12 cellular contexts compared by ENCODE assay signal in genomic region chr15:71195242-71195641, GRCh38.
DNase-seq lines count a peak whose midpoint lies in the region; ATAC-seq and TF ChIP-seq lines count a peak whose summit lies in the region.
"Had no signal": no experiment of that assay in that cellular context is flagged by ENCODE, and none has a peak within 500 bp of the region (broad histone marks: within the 10 kb centered on the region; RNA-seq: fewer than 3 reads in every experiment).

No MANE protein-coding gene starts in this region.

- WGBS in endodermal cell (ENCODE audit: insufficient coverage in 1 of 2, insufficient read length in 1 of 2), 2 experiments: 67 to 97% methylated on average over 1 of the region's 1 CpG
- WGBS in upper lobe of left lung, 2 donors: 89 to 95% methylated on average over 1 of the region's 1 CpG

- H3K4me3 ChIP-seq in endodermal cell (ENCODE audit: low read length): no peak overlapping the region
- H3K4me3 ChIP-seq in upper lobe of left lung: no peak overlapping the region
- H3K4me3 ChIP-seq in left lung: no peak overlapping the region
- H3K4me3 ChIP-seq: mucosa of descending colon had no signal

- no peaks in the 10 kb centered on the region for H3K27me3 ChIP-seq in endodermal cell (ENCODE audit: control insufficient read depth, insufficient read depth, low read length, poor library complexity, severe bottlenecking)
- H3K27me3 ChIP-seq in upper lobe of left lung: no peaks in the 10 kb centered on the region
- H3K27me3 ChIP-seq in left lung: no peaks in the 10 kb centered on the region

- no peaks in the 10 kb centered on the region for H3K9me3 Mint-ChIP-seq in endodermal cell
- H3K9me3 Mint-ChIP-seq in osteocyte (ENCODE audit: unreplicated experiment): no peaks in the 10 kb centered on the region

- H3K27me3 Mint-ChIP-seq in endodermal cell (ENCODE audit: insufficient read depth): peaks cover 7% of the 10 kb centered on the region
- peaks cover 4% of the 10 kb centered on the region for H3K27me3 Mint-ChIP-seq in osteocyte (ENCODE audit: unreplicated experiment)

- TF ChIP-seq CTCF in endodermal cell (conservative IDR thresholded peaks at IDR 0.05): peak; percentile 79
- TF ChIP-seq CTCF in osteocyte (IDR thresholded peaks at IDR 0.05): peak; percentile 42
- TF ChIP-seq CTCF in upper lobe of left lung (IDR thresholded peaks at IDR 0.05): no peak
- TF ChIP-seq CTCF in left lung (IDR thresholded peaks at IDR 0.05): no peak

- TF ChIP-seq EP300 in upper lobe of left lung (IDR thresholded peaks at IDR 0.05): no peak

- no peak overlapping the region for H3K27ac Mint-ChIP-seq in endodermal cell
- no peak overlapping the region for H3K27ac Mint-ChIP-seq in osteocyte (ENCODE audit: unreplicated experiment)

- ATAC-seq in upper lobe of left lung (ENCODE audit: low FRiP score in 2 of 2) (no peak), GM21526 (IDR thresholded peaks at IDR 0.05; ENCODE audit: low FRiP score, unreplicated experiment) (no peak), left lung (no peak)
- ATAC-seq: activated CD4-positive, CD25-positive, alpha-beta regulatory T cell treated with anti-CD3 and anti-CD28 coated beads, Interleukin-2, amount 50 U/mL, for 24 hours; mucosa of descending colon had no signal

- no peak overlapping the region for H3K4me3 Mint-ChIP-seq in endodermal cell
- H3K4me3 Mint-ChIP-seq in osteocyte (ENCODE audit: unreplicated experiment): no peak overlapping the region

- no peak overlapping the region for H3K27ac ChIP-seq in endodermal cell (ENCODE audit: low read depth, low read length)
- H3K27ac ChIP-seq in upper lobe of left lung: no peak overlapping the region
- no peak overlapping the region for H3K27ac ChIP-seq in left lung

- no peak overlapping the region for H3K9ac ChIP-seq in endodermal cell (ENCODE audit: extremely low read depth, low read length, poor library complexity, severe bottlenecking)

- H3K4me1 ChIP-seq in endodermal cell (ENCODE audit: control insufficient read depth, insufficient read depth, low read length) (no peaks in the 10 kb centered on the region), upper lobe of left lung (no peaks in the 10 kb centered on the region), left lung (no peaks in the 10 kb centered on the region)

- peak; percentile 11 for DNase-seq in activated CD8-positive, alpha-beta memory T cell treated with anti-CD3 and anti-CD28 coated beads for 24 hours
- no peak for DNase-seq in activated CD8-positive, alpha-beta memory T cell treated with anti-CD3 and anti-CD28 coated beads, Interleukin-2, amount 50 U/mL, for 48 hours
- DNase-seq in NCI-H69 (lab: John Stamatoyannopoulos, UW): peak; percentile 2
- DNase-seq in endodermal cell: peak; percentile 69
- DNase-seq in osteocyte (ENCODE audit: extremely low spot score, unreplicated experiment): peak; percentile 32
- DNase-seq in upper lobe of left lung: no peak
- no peak for DNase-seq in left lung
- DNase-seq: activated effector memory CD4-positive, alpha-beta T cell treated with Interleukin-2 at 50 U/mL for 16 hours; HCEC 1CT; mucosa of descending colon had no signal

- intact Hi-C loops in left lung (cut with DNase I): no loop called here

- no peaks in the 10 kb centered on the region for H3K36me3 ChIP-seq in endodermal cell (ENCODE audit: control insufficient read depth, insufficient read depth, low read length)
- no peaks in the 10 kb centered on the region for H3K36me3 ChIP-seq in upper lobe of left lung
- no peaks in the 10 kb centered on the region for H3K36me3 ChIP-seq in left lung

- H3K4me1 Mint-ChIP-seq in endodermal cell: peaks cover 5% of the 10 kb centered on the region
- H3K4me1 Mint-ChIP-seq in osteocyte (ENCODE audit: unreplicated experiment): no peaks in the 10 kb centered on the region

- H3K9me3 ChIP-seq in endodermal cell (ENCODE audit: control insufficient read depth, low read length) (no peaks in the 10 kb centered on the region), upper lobe of left lung (no peaks in the 10 kb centered on the region), left lung (no peaks in the 10 kb centered on the region)
- H3K9me3 ChIP-seq: mucosa of descending colon had no signal

- TF ChIP-seq POLR2A in upper lobe of left lung (IDR thresholded peaks at IDR 0.05): no peak

- H3K36me3 Mint-ChIP-seq in endodermal cell (ENCODE audit: low read depth): no peaks in the 10 kb centered on the region
- no peaks in the 10 kb centered on the region for H3K36me3 Mint-ChIP-seq in osteocyte (ENCODE audit: unreplicated experiment)

Comparison
In these comparisons a context has a peak if more than half of its experiments do, and no peak if none do; other contexts are left out.
1. DNase-seq: peak in activated CD8-positive, alpha-beta memory T cell treated with anti-CD3 and anti-CD28 coated beads for 24 hours (single experiment), NCI-H69 (single experiment), endodermal cell (single experiment) and osteocyte (single experiment); none in activated CD8-positive, alpha-beta memory T cell treated with anti-CD3 and anti-CD28 coated beads, Interleukin-2, amount 50 U/mL, for 48 hours (single experiment), upper lobe of left lung (0 of 2) and left lung (0 of 2).
2. CTCF ChIP-seq: peak in endodermal cell (single experiment) and osteocyte (single experiment); none in upper lobe of left lung (0 of 6) and left lung (0 of 2).